ENCODE assay signal across 14 cellular contexts in genomic region chr14:96145116-96145864, GRCh38. TPM values are rescaled to one million over a fixed set of nuclear protein-coding genes. Genes with fewer than 3 reads are reported as not detected.
DNase-seq lines count a peak whose midpoint lies in the region; ATAC-seq and TF ChIP-seq lines count a peak whose summit lies in the region.
"Had no signal": no experiment of that assay in that cellular context is flagged by ENCODE, and none has a peak within 500 bp of the region (broad histone marks: within the 10 kb centered on the region; RNA-seq: fewer than 3 reads in every experiment).

No MANE protein-coding gene starts in this region.

- peak overlapping the region; percentile 49 for H3K27ac ChIP-seq in skeletal muscle tissue (ENCODE audit: low read depth, low read length)
- H3K27ac ChIP-seq: parathyroid adenoma had no signal

- ATAC-seq in GM18498 (IDR thresholded peaks at IDR 0.05; ENCODE audit: unreplicated experiment) (no peak), HG03135 (IDR thresholded peaks at IDR 0.05; ENCODE audit: unreplicated experiment) (no peak)

- H3K4me1 ChIP-seq in adipocyte (ENCODE audit: control insufficient read depth, insufficient read depth, low read length) (peaks cover 16% of the 10 kb centered on the region), skeletal muscle tissue (ENCODE audit: control insufficient read depth in 3 of 3, insufficient read depth in 3 of 3, low read length in 3 of 3) (no peaks in the 10 kb centered on the region)
- H3K4me1 ChIP-seq: parathyroid adenoma had no signal

- DNase-seq in Daoy (ENCODE audit: low read depth) (peak; percentile 53), adipocyte (ENCODE audit: low read depth) (peak; percentile 93), fibroblast of villous mesenchyme (ENCODE audit: low read depth) (peak; percentile 89), midbrain (lab: John Stamatoyannopoulos, UW) (no peak)
- no peak for DNase-seq in activated effector memory CD4-positive, alpha-beta T cell treated with Interleukin-2 at 50 U/mL for 16 hours
- DNase-seq: activated CD8-positive, alpha-beta memory T cell treated with anti-CD3 and anti-CD28 coated beads, Interleukin-2, amount 50 U/mL, for 48 hours; CD4-positive, alpha-beta T cell; erythroblast; GOT3 had no signal

- peaks cover 25% of the 10 kb centered on the region for H3K9me3 ChIP-seq in adipocyte (ENCODE audit: control insufficient read depth, low read length)
- H3K9me3 ChIP-seq in skeletal muscle tissue (ENCODE audit: control insufficient read depth in 3 of 3, low read length in 3 of 3), result peaks cover 0 to 2% (median 0%) of the 10 kb centered on the region in 3 donors

- no peak for TF ChIP-seq CTCF in fibroblast of villous mesenchyme (IDR thresholded peaks at IDR 0.05; ENCODE audit: insufficient read depth, low read depth, low read length)

- H3K36me3 ChIP-seq in adipocyte (ENCODE audit: control insufficient read depth, insufficient read depth, low read length, severe bottlenecking), result no peaks in the 10 kb centered on the region
- no peaks in the 10 kb centered on the region for H3K36me3 ChIP-seq in skeletal muscle tissue (ENCODE audit: control insufficient read depth in 3 of 3, insufficient read depth in 3 of 3, low read length in 3 of 3)
- H3K36me3 ChIP-seq: tibial nerve had no signal

- no peaks in the 10 kb centered on the region for H3K27me3 ChIP-seq in adipocyte (replicated peaks; ENCODE audit: control insufficient read depth, insufficient read depth, low read length)
- H3K27me3 ChIP-seq in skeletal muscle tissue (ENCODE audit: control insufficient read depth in 3 of 3, insufficient read depth in 3 of 3, low read length in 3 of 3), result no peaks in the 10 kb centered on the region
- H3K27me3 ChIP-seq: tibial nerve had no signal

- peak overlapping the region; percentile 59 for H3K9ac ChIP-seq in adipocyte (ENCODE audit: low read length)
- H3K9ac ChIP-seq in skeletal muscle tissue (ENCODE audit: low read depth in 1 of 3, low read length in 3 of 3), result peak overlapping the region in 1 of 3 donors; percentile 6
- H3K9ac ChIP-seq: parathyroid adenoma had no signal

- H3K4me3 ChIP-seq in adipocyte (ENCODE audit: low read length) (peak overlapping the region; percentile 48), fibroblast of villous mesenchyme (ENCODE audit: low read depth, low read length) (no peak overlapping the region), skeletal muscle tissue (ENCODE audit: low read length in 3 of 3) (no peak overlapping the region)
- H3K4me3 ChIP-seq: tibial nerve had no signal

RNA-seq across cellular contexts. Expression of gene BDKRB2, which starts 59.3 kb away (rescaled TPM):
- 4.6 and 8.5 TPM in 2 replicates for total RNA-seq in Daoy (2014; rRNA removed; shearing (Covaris generic))
- total RNA-seq in fibroblast of villous mesenchyme (51.5 and 105 TPM in 2 replicates), skeletal muscle tissue (2.6 TPM)
- total RNA-seq: CD4-positive, alpha-beta T cell had no signal

Comparison
In these comparisons a context has a peak if more than half of its experiments do, and no peak if none do; other contexts are left out.
1. DNase-seq: peak in Daoy (single experiment), adipocyte (single experiment) and fibroblast of villous mesenchyme (single experiment); none in activated effector memory CD4-positive, alpha-beta T cell treated with Interleukin-2 at 50 U/mL for 16 hours (single experiment) and midbrain (single experiment).